ENCODE assay signal across 19 cellular contexts in the genomic region with DNA sequence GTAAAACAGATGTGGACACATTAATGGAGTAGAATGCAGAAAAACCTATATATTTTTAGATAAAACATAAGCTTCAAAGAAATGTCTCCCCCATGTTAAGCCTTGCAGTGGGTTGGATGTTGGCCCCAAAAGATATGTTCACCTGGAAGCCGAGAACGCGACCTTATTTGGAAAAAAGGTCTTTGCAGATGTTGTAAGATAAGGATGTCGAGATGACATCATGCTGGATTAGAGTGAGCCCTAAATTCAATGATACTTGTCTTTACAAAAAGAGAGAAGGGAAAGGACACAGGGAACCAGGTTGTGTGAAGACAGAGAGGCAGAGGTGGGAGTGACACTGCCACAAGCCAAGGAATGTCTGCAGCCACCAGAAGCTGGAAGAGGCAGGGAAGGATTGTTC.
"Had no signal": no experiment of that assay in that cellular context is flagged by ENCODE, and none has a peak within 500 bp of the region (broad histone marks: within the 10 kb centered on the region; RNA-seq: fewer than 3 reads in every experiment).

No MANE protein-coding gene starts in this region.

- ATAC-seq: left cardiac atrium, psoas muscle, sciatic nerve, SK-N-SH treated with all-trans-retinoic acid at 6 μM for 48 hours had no signal

- H3K4me3 ChIP-seq: ascending aorta, dorsolateral prefrontal cortex, esophagus squamous epithelium, lung, psoas muscle, spleen, suprapubic skin, upper lobe of left lung had no signal

- DNase-seq: activated B cell treated with CpG ODN at 0.5 μM for 24 hours; activated CD4-positive, alpha-beta T cell treated with anti-CD3 and anti-CD28 coated beads, Interleukin-2, amount 50 U/mL, for 1 hour; activated effector memory CD4-positive, alpha-beta T cell treated with anti-CD3 and anti-CD28 coated beads, Interleukin-2, amount 50 U/mL, for 16 hours; dorsolateral prefrontal cortex; esophagus squamous epithelium; foreskin fibroblast; left cardiac atrium; nephron progenitor cell; psoas muscle; spleen; stimulated activated CD4-positive, alpha-beta T cell treated with anti-CD3 and anti-CD28 coated beads, Interleukin-1b, Interleukin-23, amount 100 ng/mL, for 48 hours; stimulated activated naive CD4-positive, alpha-beta T cell; upper lobe of left lung had no signal

- H3K27me3 Mint-ChIP-seq: activated B cell treated with CpG ODN at 0.5 μM for 24 hours had no signal

- FAIRE-seq: bronchial epithelial cell had no signal

- H3K27ac ChIP-seq: ascending aorta, dorsolateral prefrontal cortex, esophagus squamous epithelium, psoas muscle, suprapubic skin, upper lobe of left lung had no signal

- H3K36me3 ChIP-seq: ascending aorta, esophagus squamous epithelium, spleen, suprapubic skin, upper lobe of left lung had no signal

- H3K4me3 Mint-ChIP-seq: activated B cell treated with CpG ODN at 0.5 μM for 24 hours, nephron progenitor cell had no signal

- H3K9me3 ChIP-seq: ascending aorta, esophagus squamous epithelium, psoas muscle, spleen, suprapubic skin, upper lobe of left lung had no signal

- H3K27ac Mint-ChIP-seq: activated B cell treated with CpG ODN at 0.5 μM for 24 hours, nephron progenitor cell had no signal

- H3K27me3 ChIP-seq: ascending aorta, dorsolateral prefrontal cortex, esophagus squamous epithelium, spleen, suprapubic skin, upper lobe of left lung had no signal

- H3K9me3 Mint-ChIP-seq: activated B cell treated with CpG ODN at 0.5 μM for 24 hours had no signal
